ENCODE assay signal across 19 cellular contexts in the genomic region with DNA sequence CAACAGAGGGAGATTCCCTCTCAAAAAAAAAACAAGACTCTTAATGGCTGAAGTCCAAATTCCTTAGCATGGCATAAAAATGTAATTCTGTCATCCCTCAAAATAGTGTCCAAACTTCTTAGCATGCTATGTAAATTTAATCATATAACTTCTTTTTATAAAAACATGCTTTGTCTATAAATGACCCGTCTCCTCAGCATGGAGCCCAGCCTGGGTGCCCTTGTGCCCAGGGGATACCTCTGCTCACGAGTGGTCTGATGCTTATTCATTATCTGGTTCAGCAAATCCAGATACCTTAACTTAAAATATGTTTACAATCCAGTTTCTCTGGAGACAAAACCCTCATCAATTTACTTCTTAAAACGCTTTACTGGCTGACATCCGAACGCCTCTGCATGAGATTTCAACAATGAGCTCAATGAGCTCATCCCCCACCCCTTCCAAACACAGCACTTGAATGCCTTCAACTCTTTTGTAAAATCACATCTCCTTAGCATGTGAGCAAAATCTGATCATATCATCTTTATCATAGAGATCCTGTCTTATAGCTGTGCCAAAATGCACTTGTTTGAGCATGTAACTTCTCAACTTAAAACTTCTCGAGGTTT. TPM values are rescaled to one million over a fixed set of nuclear protein-coding genes. Genes with fewer than 3 reads are reported as not detected.
"Had no signal": no experiment of that assay in that cellular context is flagged by ENCODE, and none has a peak within 500 bp of the region (broad histone marks: within the 10 kb centered on the region; RNA-seq: fewer than 3 reads in every experiment).

No MANE protein-coding gene starts in this region.

- H3K27ac Mint-ChIP-seq: activated CD4-positive, alpha-beta T cell treated with anti-CD3 and anti-CD28 coated beads, Interleukin-2, amount 10 ng/mL, durations not matched to agents 7 days and 5 days; activated naive CD4-positive, alpha-beta T cell treated with anti-CD3 and anti-CD28 coated beads, Interleukin-2, amount 50 U/mL, for 24 hours; activated T-helper 2 cell treated with anti-CD3 and anti-CD28 coated beads, Interferon-gamma antibody, Interleukin-2, Interleukin-4, amounts not matched to agents 10 μg/mL and 5 μg/mL and 100 μg/mL, durations not matched to agents 14 hours and 24 hours and 36 hours; immature natural killer cell; natural killer cell; stimulated activated naive CD8-positive, alpha-beta T cell treated with anti-CD3 and anti-CD28 coated beads, Interleukin-15, amount 100 ng/mL, for 72 hours; T-helper 1 cell treated with Interleukin-12 subunit alpha and Interleukin-12 subunit beta and Interleukin-4 antibody, amounts not matched to agents 30 μg/mL and 1 μg/mL, for 36 hours; WTC11 had no signal

- DNase-seq: activated CD4-positive, alpha-beta T cell treated with anti-CD3 and anti-CD28 coated beads, Interleukin-2, amount 10 ng/mL, durations not matched to agents 7 days and 5 days; activated CD8-positive, alpha-beta memory T cell treated with anti-CD3 and anti-CD28 coated beads for 24 hours; amygdala; immature natural killer cell; left cardiac atrium; natural killer cell; stimulated activated CD4-positive, alpha-beta T cell treated with anti-CD3 and anti-CD28 coated beads, Interleukin-15, amount 100 ng/mL, for 24 hours; stimulated activated CD4-positive, alpha-beta T cell treated with anti-CD3 and anti-CD28 coated beads, Interleukin-4, amount 100 ng/mL, for 24 hours; stimulated activated naive CD8-positive, alpha-beta T cell treated with anti-CD3 and anti-CD28 coated beads, Interleukin-15, amount 100 ng/mL, for 72 hours; testis had no signal

- H3K27ac ChIP-seq: breast epithelium, dorsolateral prefrontal cortex, ovary, testis had no signal

- H3K36me3 ChIP-seq: breast epithelium, ovary had no signal

- H3K36me3 Mint-ChIP-seq: activated naive CD4-positive, alpha-beta T cell treated with anti-CD3 and anti-CD28 coated beads, Interleukin-2, amount 50 U/mL, for 24 hours; immature natural killer cell; natural killer cell had no signal

- H3K9me3 Mint-ChIP-seq: activated CD4-positive, alpha-beta T cell treated with anti-CD3 and anti-CD28 coated beads, Interleukin-2, amount 10 ng/mL, durations not matched to agents 7 days and 5 days; activated naive CD4-positive, alpha-beta T cell treated with anti-CD3 and anti-CD28 coated beads, Interleukin-2, amount 50 U/mL, for 24 hours; activated T-helper 2 cell treated with anti-CD3 and anti-CD28 coated beads, Interferon-gamma antibody, Interleukin-2, Interleukin-4, amounts not matched to agents 10 μg/mL and 5 μg/mL and 100 μg/mL, durations not matched to agents 14 hours and 24 hours and 36 hours; immature natural killer cell; natural killer cell; T-helper 1 cell treated with Interleukin-12 subunit alpha and Interleukin-12 subunit beta and Interleukin-4 antibody, amounts not matched to agents 30 μg/mL and 1 μg/mL, for 36 hours had no signal

- H3K27me3 ChIP-seq: breast epithelium, ovary, testis had no signal

- H3K9me3 ChIP-seq: breast epithelium, ovary, testis had no signal

- H3K4me3 Mint-ChIP-seq: activated CD4-positive, alpha-beta T cell treated with anti-CD3 and anti-CD28 coated beads, Interleukin-2, amount 10 ng/mL, durations not matched to agents 7 days and 5 days; activated naive CD4-positive, alpha-beta T cell treated with anti-CD3 and anti-CD28 coated beads, Interleukin-2, amount 50 U/mL, for 24 hours; immature natural killer cell; natural killer cell; stimulated activated naive CD8-positive, alpha-beta T cell treated with anti-CD3 and anti-CD28 coated beads, Interleukin-15, amount 100 ng/mL, for 72 hours; T-helper 1 cell treated with Interleukin-12 subunit alpha and Interleukin-12 subunit beta and Interleukin-4 antibody, amounts not matched to agents 30 μg/mL and 1 μg/mL, for 36 hours; WTC11 had no signal

- H3K4me1 ChIP-seq: breast epithelium, testis had no signal

- ATAC-seq: left cardiac atrium; natural killer cell; stimulated activated naive CD8-positive, alpha-beta T cell treated with anti-CD3 and anti-CD28 coated beads, Interleukin-15, amount 100 ng/mL, for 72 hours; WTC11 had no signal

- H3K4me1 Mint-ChIP-seq: activated CD4-positive, alpha-beta T cell treated with anti-CD3 and anti-CD28 coated beads, Interleukin-2, amount 10 ng/mL, durations not matched to agents 7 days and 5 days; activated naive CD4-positive, alpha-beta T cell treated with anti-CD3 and anti-CD28 coated beads, Interleukin-2, amount 50 U/mL, for 24 hours; immature natural killer cell; natural killer cell; stimulated activated naive CD8-positive, alpha-beta T cell treated with anti-CD3 and anti-CD28 coated beads, Interleukin-15, amount 100 ng/mL, for 72 hours had no signal

- H3K4me3 ChIP-seq: breast epithelium, dorsolateral prefrontal cortex, ovary, testis had no signal

RNA-seq across cellular contexts. Expression of a gene that starts 15.7 kb away (rescaled TPM):
- total RNA-seq: activated CD4-positive, alpha-beta T cell treated with anti-CD3 and anti-CD28 coated beads, Interleukin-2, amount 10 ng/mL, durations not matched to agents 7 days and 5 days; activated T-helper 2 cell treated with anti-CD3 and anti-CD28 coated beads, Interferon-gamma antibody, Interleukin-2, Interleukin-4, amounts not matched to agents 10 μg/mL and 5 μg/mL and 100 μg/mL, durations not matched to agents 14 hours and 24 hours and 36 hours; breast epithelium; fibroblast of villous mesenchyme; left cardiac atrium; lung microvascular endothelial cell; natural killer cell had no signal
- polyA plus RNA-seq: immature natural killer cell had no signal
